In the genomic region with DNA sequence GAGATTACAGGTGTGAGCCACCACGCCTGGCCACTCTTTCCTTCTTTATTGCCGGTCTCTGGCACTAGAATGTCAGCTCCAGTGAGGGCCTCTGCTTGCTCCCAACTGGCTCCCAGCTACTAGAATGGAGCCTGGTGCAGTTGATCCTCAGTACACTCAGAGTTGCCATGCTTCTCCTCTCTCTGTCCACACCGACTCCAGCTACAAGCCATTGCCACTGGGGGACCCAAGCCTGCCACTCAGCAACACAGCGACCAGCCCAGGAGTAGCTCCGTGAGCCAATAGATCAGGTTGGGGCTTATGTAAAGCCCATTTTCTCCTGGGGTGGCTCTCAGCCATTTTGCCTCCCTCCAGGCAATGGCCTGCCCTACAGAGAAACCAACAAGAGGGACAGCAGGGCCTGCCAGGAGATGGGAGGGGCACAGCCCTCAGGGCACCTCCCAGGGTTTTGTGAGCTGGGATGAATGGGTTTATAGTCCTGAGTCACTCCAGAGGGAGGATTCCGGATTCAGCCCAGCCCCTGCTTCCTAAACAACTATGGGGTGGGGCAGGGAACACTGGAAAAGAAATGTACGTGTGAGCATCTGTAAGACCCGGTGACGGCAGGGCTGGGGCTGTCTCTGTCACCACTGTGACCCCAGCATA, we compare ENCODE assay signal across 1 cellular context.
TF ChIP-seq lines count a peak whose summit lies in the region.

No MANE protein-coding gene starts in this region.

TF ChIP-seq in SK-N-SH, 30 proteins besides CTCF, POLR2A, EP300 and RAD21:
- TF ChIP-seq GATA2 (CRISPR knock-in tag; IDR thresholded peaks at IDR 0.05) (no peak), NRF1 (IDR thresholded peaks at IDR 0.05; ENCODE audit: low read depth, low read length) (no peak), SMC3 (IDR thresholded peaks at IDR 0.05; ENCODE audit: low read depth, low read length) (no peak), NFIC (IDR thresholded peaks at IDR 0.05; ENCODE audit: borderline replicate concordance) (no peak), TCF12 (IDR thresholded peaks at IDR 0.05) (no peak), MEF2A (IDR thresholded peaks at IDR 0.05; ENCODE audit: borderline replicate concordance, low read depth) (no peak)
- TF ChIP-seq, protein P1, sequence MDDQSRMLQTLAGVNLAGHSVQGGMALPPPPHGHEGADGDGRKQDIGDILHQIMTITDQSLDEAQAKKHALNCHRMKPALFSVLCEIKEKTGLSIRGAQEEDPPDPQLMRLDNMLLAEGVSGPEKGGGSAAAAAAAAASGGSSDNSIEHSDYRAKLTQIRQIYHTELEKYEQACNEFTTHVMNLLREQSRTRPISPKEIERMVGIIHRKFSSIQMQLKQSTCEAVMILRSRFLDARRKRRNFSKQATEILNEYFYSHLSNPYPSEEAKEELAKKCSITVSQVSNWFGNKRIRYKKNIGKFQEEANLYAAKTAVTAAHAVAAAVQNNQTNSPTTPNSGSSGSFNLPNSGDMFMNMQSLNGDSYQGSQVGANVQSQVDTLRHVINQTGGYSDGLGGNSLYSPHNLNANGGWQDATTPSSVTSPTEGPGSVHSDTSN (IDR thresholded peaks at IDR 0.05): no peak
